ENCODE assay signal across 13 cellular contexts in the genomic region with DNA sequence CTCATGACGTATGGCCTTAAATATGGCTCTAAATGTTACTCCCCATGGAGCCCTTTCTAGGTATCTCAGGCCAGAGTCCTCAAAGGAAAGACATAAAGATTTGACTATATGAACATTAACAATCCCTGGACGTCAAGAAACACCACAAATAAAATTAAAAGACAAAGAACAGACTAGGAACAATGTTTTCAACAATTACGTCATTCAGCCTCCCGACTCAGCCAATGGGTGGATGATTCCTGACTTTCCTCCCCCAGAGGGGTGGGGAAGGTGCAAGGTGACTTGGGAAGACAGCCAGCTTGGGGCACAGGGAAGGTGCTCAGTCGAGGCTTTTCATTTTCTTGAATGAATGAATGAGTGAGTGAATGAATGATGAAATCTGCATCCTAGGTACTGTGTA.
"Had no signal": no experiment of that assay in that cellular context is flagged by ENCODE, and none has a peak within 500 bp of the region (broad histone marks: within the 10 kb centered on the region; RNA-seq: fewer than 3 reads in every experiment).

No MANE protein-coding gene starts in this region.

- H3K27ac ChIP-seq: pancreas, WERI-Rb-1 had no signal

- H3K36me3 ChIP-seq: esophagus squamous epithelium, pancreas, WERI-Rb-1 had no signal

- ATAC-seq: naive thymus-derived CD8-positive, alpha-beta T cell; pancreas; stimulated activated naive CD8-positive, alpha-beta T cell treated with anti-CD3 and anti-CD28 coated beads, Interleukin-15, Interleukin-2, amounts not matched to agents 100 U/mL and 50 U/mL, for 24 hours had no signal

- H3K4me3 ChIP-seq: esophagus squamous epithelium, pancreas had no signal

- DNase-seq: activated CD4-positive, alpha-beta T cell treated with anti-CD3 and anti-CD28 coated beads for 1 hour; activated CD4-positive, alpha-beta T cell treated with anti-CD3 and anti-CD28 coated beads, Interleukin-2, amount 50 U/mL, for 4 hours; activated gamma-delta T cell; effector memory CD4-positive, alpha-beta T cell; esophagus squamous epithelium; naive thymus-derived CD8-positive, alpha-beta T cell; pancreas; stimulated activated CD4-positive, alpha-beta T cell treated with anti-CD3 and anti-CD28 coated beads, Interleukin-12 subunit alpha, Interleukin-12 subunit beta, amount 100 ng/mL, for 4 hours; stimulated activated CD4-positive, alpha-beta T cell treated with anti-CD3 and anti-CD28 coated beads, Interleukin-1b, Interleukin-23, amount 100 ng/mL, for 48 hours; stimulated activated naive CD8-positive, alpha-beta T cell treated with anti-CD3 and anti-CD28 coated beads, Interleukin-15, Interleukin-2, amounts not matched to agents 100 U/mL and 50 U/mL, for 24 hours; SW 1271; WERI-Rb-1 had no signal

- H3K9me3 ChIP-seq: esophagus squamous epithelium, pancreas had no signal

- FAIRE-seq: endothelial cell of umbilical vein, pancreas had no signal

- H3K4me1 ChIP-seq: pancreas had no signal
